1 cellular context compared by ENCODE assay signal in the genomic region with DNA sequence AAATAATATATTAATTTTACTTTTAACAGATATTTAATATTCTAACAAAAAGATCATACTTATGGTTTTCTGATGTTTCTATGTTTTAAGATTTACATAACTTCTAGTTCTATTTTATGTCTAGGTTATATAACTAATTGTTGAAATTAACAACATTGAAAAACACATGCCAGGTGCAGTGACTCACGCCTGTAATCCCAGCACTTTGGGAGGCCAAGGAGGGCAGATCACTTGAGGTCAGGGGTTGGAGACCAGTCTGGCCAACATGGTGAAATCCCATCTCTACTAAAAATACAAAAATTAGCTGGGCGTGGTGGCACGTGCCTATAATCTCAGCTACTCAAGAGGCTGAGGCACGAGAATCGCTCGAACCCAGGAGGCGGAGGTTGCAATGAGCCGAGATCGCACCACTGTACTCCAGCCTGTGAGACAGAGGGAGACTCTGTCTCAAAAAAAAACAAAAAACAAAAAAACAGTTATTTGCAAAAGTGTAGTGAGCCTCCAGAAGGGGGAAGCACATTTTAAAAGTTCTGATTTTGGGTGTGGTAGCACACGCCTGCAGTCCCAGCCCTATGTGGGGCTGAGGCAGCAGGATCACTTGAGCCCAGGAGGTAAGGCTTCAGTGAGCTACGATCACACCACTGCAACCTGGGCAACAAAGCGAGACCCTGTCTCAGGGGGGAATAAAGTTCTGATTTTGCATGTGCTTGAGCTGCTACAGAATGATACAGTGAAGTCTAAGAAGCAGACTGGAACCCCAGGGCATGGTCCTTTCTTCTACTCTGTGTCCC.
TF ChIP-seq lines count a peak whose summit lies in the region.

No MANE protein-coding gene starts in this region.

TF ChIP-seq in SK-N-SH, 30 proteins besides CTCF, POLR2A, EP300 and RAD21 (continued from another document):
- TF ChIP-seq REST (IDR thresholded peaks at IDR 0.05; ENCODE audit: low read depth, low read length) (no peak), ZBTB33 (IDR thresholded peaks at IDR 0.05; ENCODE audit: borderline replicate concordance, low read depth) (no peak), CHD2 (IDR thresholded peaks at IDR 0.05; ENCODE audit: low read length, partially characterized antibody) (no peak), FOXM1 (IDR thresholded peaks at IDR 0.05; ENCODE audit: low read depth) (no peak), RFX5 (IDR thresholded peaks at IDR 0.05; ENCODE audit: low read length) (no peak), NRF1 (IDR thresholded peaks at IDR 0.05; ENCODE audit: low read depth, low read length) (no peak), ELF1 (IDR thresholded peaks at IDR 0.05) (no peak), POLR2AphosphoS5 (IDR thresholded peaks at IDR 0.05; ENCODE audit: low read depth, low read length) (no peak), FOSL2 (IDR thresholded peaks at IDR 0.05; ENCODE audit: borderline replicate concordance, low read depth) (no peak), TAF1 (IDR thresholded peaks at IDR 0.05; ENCODE audit: borderline replicate concordance, low read depth, low read length) (no peak), NFIC (IDR thresholded peaks at IDR 0.05; ENCODE audit: borderline replicate concordance) (no peak), USF1 (IDR thresholded peaks at IDR 0.05; ENCODE audit: borderline replicate concordance, low read depth) (no peak), GATA2 (CRISPR knock-in tag; IDR thresholded peaks at IDR 0.05) (no peak), FOXJ3 (CRISPR knock-in tag; IDR thresholded peaks at IDR 0.05) (no peak), GABPA (IDR thresholded peaks at IDR 0.05; ENCODE audit: low read depth) (no peak), JUND (IDR thresholded peaks at IDR 0.05) (no peak)
- TF ChIP-seq, protein P1, sequence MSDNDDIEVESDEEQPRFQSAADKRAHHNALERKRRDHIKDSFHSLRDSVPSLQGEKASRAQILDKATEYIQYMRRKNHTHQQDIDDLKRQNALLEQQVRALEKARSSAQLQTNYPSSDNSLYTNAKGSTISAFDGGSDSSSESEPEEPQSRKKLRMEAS (IDR thresholded peaks at IDR 0.05; ENCODE audit: low read depth), result no peak
